10 cellular contexts compared by ENCODE assay signal in genomic region chr15:27256446-27256845, GRCh38.
"Had no signal": no experiment of that assay in that cellular context is flagged by ENCODE, and none has a peak within 500 bp of the region (broad histone marks: within the 10 kb centered on the region; RNA-seq: fewer than 3 reads in every experiment).

No MANE protein-coding gene starts in this region.

- H3K36me3 ChIP-seq: HAP-1 had no signal

- H3K27ac Mint-ChIP-seq: GM23338, H9, HFFc6 had no signal

- H3K4me3 Mint-ChIP-seq: GM23338, H9, HFFc6 had no signal

- ATAC-seq: GM23338, HCT116 had no signal

- H2AFZ ChIP-seq: GM23248, GM23338 had no signal

- H3K9me3 Mint-ChIP-seq: GM23338, H9 had no signal

- FAIRE-seq: H54 had no signal

- H3K4me3 ChIP-seq: GM23248, GM23338, HAP-1 had no signal

- H3K4me1 ChIP-seq: HAP-1 had no signal

- DNase-seq: GM23248, GOT3, H7, H9, HCEC 1CT, HFFc6 had no signal

- H3K9ac ChIP-seq: GM23248 had no signal

- H3K27ac ChIP-seq: GM23248 had no signal

- H3K9me3 ChIP-seq: HAP-1 had no signal
